In genomic region chr4:93658443-93658842, GRCh38 we compare ENCODE assay signal across 1 cellular context.
TF ChIP-seq lines count a peak whose summit lies in the region.

No MANE protein-coding gene starts in this region.

TF ChIP-seq in H1, 55 proteins besides CTCF, POLR2A, EP300 and RAD21:
- TF ChIP-seq CREB1 (IDR thresholded peaks at IDR 0.05), result no peak
- TF ChIP-seq RFX5 (IDR thresholded peaks at IDR 0.05; ENCODE audit: borderline replicate concordance, low read depth, low read length), result no peak
- TF ChIP-seq RBBP5 (IDR thresholded peaks at IDR 0.05; ENCODE audit: borderline replicate concordance, low read depth, low read length), result no peak
- TF ChIP-seq POU5F1 (IDR thresholded peaks at IDR 0.05; ENCODE audit: low read depth, low read length), result no peak
- no peak for TF ChIP-seq HDAC6 (IDR thresholded peaks at IDR 0.05; ENCODE audit: low read depth, low read length)
- no peak for TF ChIP-seq PHF8 (conservative IDR thresholded peaks at IDR 0.05; ENCODE audit: low read depth, low read length)
- TF ChIP-seq SIX5 (IDR thresholded peaks at IDR 0.05; ENCODE audit: low read depth, low read length), result no peak
- TF ChIP-seq RNF2 (IDR thresholded peaks at IDR 0.05; ENCODE audit: borderline replicate concordance, low read depth, low read length, missing control alignments, poor library complexity, severe bottlenecking), result no peak
- TF ChIP-seq KDM4A (IDR thresholded peaks at IDR 0.05; ENCODE audit: low read depth, low read length, severe bottlenecking), result no peak
- no peak for TF ChIP-seq KDM1A (IDR thresholded peaks at IDR 0.05; ENCODE audit: borderline replicate concordance, low read length)
- TF ChIP-seq CHD7 (IDR thresholded peaks at IDR 0.05; ENCODE audit: insufficient replicate concordance, low read length), result no peak
- TF ChIP-seq E2F6 (IDR thresholded peaks at IDR 0.05), result no peak
- no peak for TF ChIP-seq MAX (IDR thresholded peaks at IDR 0.05)
- TF ChIP-seq JUN (IDR thresholded peaks at IDR 0.05; ENCODE audit: low read depth, low read length), result no peak
